Comparison of ENCODE assay signal across 8 cellular contexts in the genomic region with DNA sequence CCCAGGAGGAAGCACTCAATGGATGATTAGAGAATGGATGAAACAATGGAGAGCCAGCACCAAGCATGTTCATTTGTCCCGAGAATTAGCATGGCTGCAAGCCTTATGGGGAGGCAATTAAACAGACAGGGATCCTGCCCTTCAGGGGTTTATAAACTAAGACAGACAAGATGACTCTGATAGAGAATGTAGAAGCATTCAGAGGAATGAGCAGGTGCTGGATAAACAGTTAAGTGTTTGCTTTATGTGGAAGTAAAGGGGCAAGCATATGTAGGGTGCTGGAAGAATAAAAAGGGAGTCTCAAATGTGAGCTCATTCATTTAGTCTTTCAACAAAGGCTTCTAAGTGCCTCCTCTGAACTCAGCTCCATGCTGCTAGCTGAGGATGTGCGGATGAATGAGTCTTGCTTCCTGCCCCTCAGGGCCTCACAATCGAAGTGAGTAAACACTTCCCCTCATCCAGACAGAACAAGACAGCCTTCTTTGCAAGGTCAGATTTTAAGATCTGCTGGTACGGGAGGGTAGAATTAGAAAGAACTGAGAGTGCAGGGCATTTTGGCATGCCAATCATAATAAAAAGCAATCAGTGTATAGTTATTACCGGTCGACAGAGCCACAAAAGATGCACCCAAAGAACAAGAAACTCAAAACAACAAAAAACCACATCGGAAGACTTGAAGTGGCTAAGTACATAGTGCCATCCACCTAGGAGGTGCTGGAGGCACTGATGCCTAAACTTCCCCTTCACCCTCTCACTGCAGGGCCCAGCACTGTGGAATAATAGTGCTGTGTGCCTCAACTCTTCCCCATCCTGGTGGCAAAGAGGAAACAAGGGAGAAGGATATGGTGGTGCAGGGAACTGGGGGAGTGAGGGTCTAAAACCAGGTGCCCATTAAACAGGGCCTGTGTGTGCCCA.
DNase-seq lines count a peak whose midpoint lies in the region; ATAC-seq and TF ChIP-seq lines count a peak whose summit lies in the region.
"Had no signal": no experiment of that assay in that cellular context is flagged by ENCODE, and none has a peak within 500 bp of the region (broad histone marks: within the 10 kb centered on the region; RNA-seq: fewer than 3 reads in every experiment).

No MANE protein-coding gene starts in this region.

- H3K4me2 ChIP-seq in neural progenitor cell: peak overlapping the region; percentile 67

- H3K9me3 Mint-ChIP-seq in neural progenitor cell: no peaks in the 10 kb centered on the region
- no peaks in the 10 kb centered on the region for H3K9me3 Mint-ChIP-seq in activated naive CD4-positive, alpha-beta T cell treated with anti-CD3 and anti-CD28 coated beads for 36 hours

- H3K79me2 ChIP-seq in neural progenitor cell (ENCODE audit: low read depth): no peaks in the 10 kb centered on the region

- intact Hi-C loops in ovary (cut with DNase I): no loop called here
- intact Hi-C loops in activated naive CD4-positive, alpha-beta T cell treated with anti-CD3 and anti-CD28 coated beads for 36 hours (cut with micrococcal nuclease): no loop called here

- no peaks in the 10 kb centered on the region for H3K36me3 Mint-ChIP-seq in neural progenitor cell
- no peaks in the 10 kb centered on the region for H3K36me3 Mint-ChIP-seq in activated naive CD4-positive, alpha-beta T cell treated with anti-CD3 and anti-CD28 coated beads for 36 hours (ENCODE audit: low read depth)

- peak; percentile 90 for ATAC-seq in GM18909 (IDR thresholded peaks at IDR 0.05; ENCODE audit: poor library complexity, unreplicated experiment)
- ATAC-seq in HG02763 (IDR thresholded peaks at IDR 0.05; ENCODE audit: unreplicated experiment): peak; percentile 69

- DNase-seq in NCI-H748 (lab: John Stamatoyannopoulos, UW; ENCODE audit: unreplicated experiment) (peak; percentile 50), neural progenitor cell (ENCODE audit: low spot score) (peak; percentile 52), ovary (no peak)
- DNase-seq in stimulated activated naive CD4-positive, alpha-beta T cell (lab: John Stamatoyannopoulos, UW): no peak
- DNase-seq in activated naive CD4-positive, alpha-beta T cell treated with anti-CD3 and anti-CD28 coated beads for 36 hours: no peak
- DNase-seq: SW 1271 had no signal

- H3K27me3 ChIP-seq in neural progenitor cell (no peaks in the 10 kb centered on the region), ovary (no peaks in the 10 kb centered on the region)

- H3F3A ChIP-seq in neural progenitor cell (ENCODE audit: low read depth): peaks cover 28% of the 10 kb centered on the region

- peak overlapping the region; percentile 72 for H3K27ac ChIP-seq in neural progenitor cell
- H3K27ac ChIP-seq in ovary: no peak overlapping the region

- TF ChIP-seq POLR2A in ovary (IDR thresholded peaks at IDR 0.05): no peak

- H3K4me1 Mint-ChIP-seq in neural progenitor cell: peaks cover 74% of the 10 kb centered on the region
- no peaks in the 10 kb centered on the region for H3K4me1 Mint-ChIP-seq in activated naive CD4-positive, alpha-beta T cell treated with anti-CD3 and anti-CD28 coated beads for 36 hours (ENCODE audit: low read depth)

- no peaks in the 10 kb centered on the region for H3K9me3 ChIP-seq in neural progenitor cell (ENCODE audit: low read depth)
- no peaks in the 10 kb centered on the region for H3K9me3 ChIP-seq in ovary

- peak overlapping the region; percentile 56 for H3K4me3 Mint-ChIP-seq in neural progenitor cell
- no peak overlapping the region for H3K4me3 Mint-ChIP-seq in activated naive CD4-positive, alpha-beta T cell treated with anti-CD3 and anti-CD28 coated beads for 36 hours

- H3K4me1 ChIP-seq in neural progenitor cell (peaks cover 43% of the 10 kb centered on the region), ovary (ENCODE audit: insufficient read depth) (no peaks in the 10 kb centered on the region)

- no peak overlapping the region for H2AFZ ChIP-seq in neural progenitor cell (replicated peaks)

- CTCF ChIA-PET in activated naive CD4-positive, alpha-beta T cell treated with anti-CD3 and anti-CD28 coated beads for 36 hours (lab: Charles Lee): no interaction called here

- peaks cover 9% of the 10 kb centered on the region for H3K27me3 Mint-ChIP-seq in neural progenitor cell (ENCODE audit: insufficient read depth, low read depth)
- no peaks in the 10 kb centered on the region for H3K27me3 Mint-ChIP-seq in activated naive CD4-positive, alpha-beta T cell treated with anti-CD3 and anti-CD28 coated beads for 36 hours (ENCODE audit: low read depth)

- TF ChIP-seq EP300 in ovary (IDR thresholded peaks at IDR 0.05): no peak

- peak overlapping the region; percentile 73 for H3K27ac Mint-ChIP-seq in neural progenitor cell
- no peak overlapping the region for H3K27ac Mint-ChIP-seq in activated naive CD4-positive, alpha-beta T cell treated with anti-CD3 and anti-CD28 coated beads for 36 hours

- 56 to 65% (median 62%) methylated on average over 7 of the region's 7 CpGs for WGBS in ovary, 3 donors

- H3K9ac ChIP-seq in neural progenitor cell: no peak overlapping the region

- H4K20me1 ChIP-seq in neural progenitor cell (ENCODE audit: low read depth): peaks cover 8% of the 10 kb centered on the region

- H3K4me3 ChIP-seq in neural progenitor cell (no peak overlapping the region), ovary (no peak overlapping the region)

- H3K36me3 ChIP-seq in neural progenitor cell (no peaks in the 10 kb centered on the region), ovary (no peaks in the 10 kb centered on the region)

- TF ChIP-seq CTCF in neural progenitor cell (IDR thresholded peaks at IDR 0.05) (no peak), ovary (IDR thresholded peaks at IDR 0.05) (no peak)

Comparison
In these comparisons a context has a peak if more than half of its experiments do, and no peak if none do; other contexts are left out.
1. DNase-seq: peak in NCI-H748 (single experiment) and neural progenitor cell (single experiment); none in ovary (0 of 5), stimulated activated naive CD4-positive, alpha-beta T cell (0 of 6) and activated naive CD4-positive, alpha-beta T cell treated with anti-CD3 and anti-CD28 coated beads for 36 hours (single experiment).